21 cellular contexts compared by ENCODE assay signal in genomic region chr1:233631810-233632375, GRCh38. TPM values are rescaled to one million over a fixed set of nuclear protein-coding genes. Genes with fewer than 3 reads are reported as not detected.
DNase-seq lines count a peak whose midpoint lies in the region; ATAC-seq and TF ChIP-seq lines count a peak whose summit lies in the region.
"Had no signal": no experiment of that assay in that cellular context is flagged by ENCODE, and none has a peak within 500 bp of the region (broad histone marks: within the 10 kb centered on the region; RNA-seq: fewer than 3 reads in every experiment).

No MANE protein-coding gene starts in this region.

- peaks cover 8 to 10% of the 10 kb centered on the region in 2 donors for H3K9me3 Mint-ChIP-seq in stimulated activated naive CD8-positive, alpha-beta T cell treated with anti-CD3 and anti-CD28 coated beads, Interleukin-15, amount 100 ng/mL, for 72 hours

- no peak overlapping the region for H3K4me3 ChIP-seq in sigmoid colon
- H3K4me3 ChIP-seq: MG63, Peyer's patch, SJCRH30 had no signal

- no peaks in the 10 kb centered on the region for H3K9me3 ChIP-seq in sigmoid colon
- H3K9me3 ChIP-seq: MG63, Peyer's patch, SJCRH30 had no signal

- H3K4me3 Mint-ChIP-seq in stimulated activated naive CD8-positive, alpha-beta T cell treated with anti-CD3 and anti-CD28 coated beads, Interleukin-15, amount 100 ng/mL, for 72 hours = no peak overlapping the region
- H3K4me3 Mint-ChIP-seq: CD8-positive, alpha-beta memory T cell had no signal

- H3K36me3 ChIP-seq in sigmoid colon = no peaks in the 10 kb centered on the region
- H3K36me3 ChIP-seq: MG63, Peyer's patch, SJCRH30 had no signal

- 78 to 83% methylated on average over 6 of the region's 6 CpGs for WGBS in sigmoid colon, 2 donors

- peak; percentile 24 for DNase-seq in DMS79 treated with DMSO at 0.1 percent for 48 hours (lab: John Stamatoyannopoulos, UW)
- no peak for DNase-seq in DMS79 (lab: John Stamatoyannopoulos, UW)
- DNase-seq in caudate nucleus (lab: John Stamatoyannopoulos, UW) = no peak
- peak; percentile 65 for DNase-seq in kidney tubule cell (ENCODE audit: low spot score)
- no peak for DNase-seq in NCI-H2081 treated with DMSO at 0.1 percent for 48 hours (lab: John Stamatoyannopoulos, UW)
- DNase-seq in sigmoid colon = no peak
- DNase-seq in stimulated activated naive CD8-positive, alpha-beta T cell treated with anti-CD3 and anti-CD28 coated beads, Interleukin-15, amount 100 ng/mL, for 72 hours = no peak
- DNase-seq: AML-193; CD8-positive, alpha-beta memory T cell; MG63; NCI-H1694 treated with DMSO at 0.1 percent for 48 hours; NCI-H446; NCI-H526; Peyer's patch; SJCRH30 had no signal

- H3K27me3 Mint-ChIP-seq in stimulated activated naive CD8-positive, alpha-beta T cell treated with anti-CD3 and anti-CD28 coated beads, Interleukin-15, amount 100 ng/mL, for 72 hours = peaks cover 27% of the 10 kb centered on the region

- H3K4me1 Mint-ChIP-seq in stimulated activated naive CD8-positive, alpha-beta T cell treated with anti-CD3 and anti-CD28 coated beads, Interleukin-15, amount 100 ng/mL, for 72 hours = no peaks in the 10 kb centered on the region
- H3K4me1 Mint-ChIP-seq: CD8-positive, alpha-beta memory T cell had no signal

- intact Hi-C loops in sigmoid colon (cut with DNase I) = no loop called here

- peak overlapping the region; percentile 55 for H3K27ac ChIP-seq in caudate nucleus (ENCODE audit: low read depth, low read length)
- H3K27ac ChIP-seq in sigmoid colon = no peak overlapping the region
- H3K27ac ChIP-seq: 22Rv1, C4-2B, Peyer's patch, SJCRH30 had no signal

- no peaks in the 10 kb centered on the region for H3K27me3 ChIP-seq in sigmoid colon
- H3K27me3 ChIP-seq: MG63, Peyer's patch had no signal

- H3K27ac Mint-ChIP-seq in stimulated activated naive CD8-positive, alpha-beta T cell treated with anti-CD3 and anti-CD28 coated beads, Interleukin-15, amount 100 ng/mL, for 72 hours = no peak overlapping the region
- H3K27ac Mint-ChIP-seq: CD8-positive, alpha-beta memory T cell had no signal

- no peak for ATAC-seq in HG02938 (IDR thresholded peaks at IDR 0.05; ENCODE audit: unreplicated experiment)
- ATAC-seq in stimulated activated naive CD8-positive, alpha-beta T cell treated with anti-CD3 and anti-CD28 coated beads, Interleukin-15, amount 100 ng/mL, for 72 hours = no peak
- ATAC-seq: HCT116 had no signal

- no peak for TF ChIP-seq EP300 in sigmoid colon (IDR thresholded peaks at IDR 0.05)

- no peaks in the 10 kb centered on the region for H3K4me1 ChIP-seq in sigmoid colon
- H3K4me1 ChIP-seq: Peyer's patch, SJCRH30 had no signal

- TF ChIP-seq CTCF in sigmoid colon (IDR thresholded peaks at IDR 0.05) = no peak

- no peak for TF ChIP-seq POLR2A in sigmoid colon (IDR thresholded peaks at IDR 0.05)

RNA-seq across cellular contexts. Expression of gene KCNK1, which starts 18.0 kb away (rescaled TPM):
- 1 to 10 TPM in 2 of 4 donors, under 1 TPM in 1, not detected in 1; 0.95 to 2.8 (median 1.4) TPM for total RNA-seq in sigmoid colon
- 10 to 100 TPM; 22.8 to 26.8 (median 24.2) TPM for polyA plus RNA-seq in sigmoid colon
- total RNA-seq: LHCN-M2, OCI-LY7, SJCRH30 had no signal
- polyA plus RNA-seq: CD8-positive, alpha-beta memory T cell had no signal

Comparison
In these comparisons a context has a peak if more than half of its experiments do, and no peak if none do; other contexts are left out.
1. DNase-seq: peak in DMS79 treated with DMSO at 0.1 percent for 48 hours (single experiment) and kidney tubule cell (single experiment); none in DMS79 (single experiment), caudate nucleus (0 of 61), NCI-H2081 treated with DMSO at 0.1 percent for 48 hours (single experiment), sigmoid colon (single experiment) and stimulated activated naive CD8-positive, alpha-beta T cell treated with anti-CD3 and anti-CD28 coated beads, Interleukin-15, amount 100 ng/mL, for 72 hours (0 of 2).